25 cellular contexts compared by ENCODE assay signal in genomic region chr12:16622315-16622714, GRCh38. TPM values are rescaled to one million over a fixed set of nuclear protein-coding genes. Genes with fewer than 3 reads are reported as not detected.
DNase-seq lines count a peak whose midpoint lies in the region; ATAC-seq and TF ChIP-seq lines count a peak whose summit lies in the region.
"Had no signal": no experiment of that assay in that cellular context is flagged by ENCODE, and none has a peak within 500 bp of the region (broad histone marks: within the 10 kb centered on the region; RNA-seq: fewer than 3 reads in every experiment).

No MANE protein-coding gene starts in this region.

- H3K9me3 ChIP-seq in WERI-Rb-1 (ENCODE audit: severe bottlenecking) = peaks cover 5% of the 10 kb centered on the region
- H3K9me3 ChIP-seq: neutrophil, right atrium auricular region had no signal

- intact Hi-C loops in sciatic nerve (cut with DNase I) = no loop called here

- no peak overlapping the region for H3K27ac ChIP-seq in WERI-Rb-1
- H3K27ac ChIP-seq: adrenal gland, neutrophil, right atrium auricular region, stomach had no signal

- no peak overlapping the region for H3K4me3 ChIP-seq in WERI-Rb-1 (ENCODE audit: low read depth, low read length)
- H3K4me3 ChIP-seq: adrenal gland, right atrium auricular region, stomach had no signal

- peak; percentile 24 for DNase-seq in NCI-H2107 treated with DMSO at 0.1 percent for 48 hours (lab: John Stamatoyannopoulos, UW; ENCODE audit: unreplicated experiment)
- no peak for DNase-seq in NCI-H2107 (lab: John Stamatoyannopoulos, UW)
- DNase-seq in NCI-H146 (lab: John Stamatoyannopoulos, UW) = peak; percentile 74
- DNase-seq in sciatic nerve (ENCODE audit: low spot score) = no peak
- DNase-seq in islet precursor cell = no peak
- no peak for DNase-seq in C1 segment of cervical spinal cord (lab: John Stamatoyannopoulos, UW)
- DNase-seq in WERI-Rb-1 = no peak
- DNase-seq: activated CD4-positive, CD25-positive, alpha-beta regulatory T cell; activated CD8-positive, alpha-beta memory T cell treated with anti-CD3 and anti-CD28 coated beads for 24 hours; adrenal gland; central memory CD4-positive, alpha-beta T cell; DND-41; effector memory CD8-positive, alpha-beta T cell; hypothalamus; IMR-90; kidney glomerular epithelial cell; NCI-H2171 treated with DMSO at 0.1 percent for 48 hours; SHP77; stomach had no signal

- peak; percentile 75 for ATAC-seq in GM21717 (IDR thresholded peaks at IDR 0.05; ENCODE audit: unreplicated experiment)
- ATAC-seq in sciatic nerve = peak; percentile 71
- ATAC-seq: activated T-helper 17 cell treated with anti-CD3 and anti-CD28 coated beads, Interleukin-2, amount 50 U/mL, for 72 hours; effector memory CD8-positive, alpha-beta T cell had no signal

- no peaks in the 10 kb centered on the region for H3K27me3 ChIP-seq in WERI-Rb-1 (ENCODE audit: insufficient read depth, low read depth, severe bottlenecking)
- H3K27me3 ChIP-seq: adrenal gland, neutrophil, right atrium auricular region, stomach had no signal

- TF ChIP-seq CTCF in WERI-Rb-1 (IDR thresholded peaks at IDR 0.05; ENCODE audit: low read depth, low read length) = no peak

- no peaks in the 10 kb centered on the region for H3K36me3 ChIP-seq in WERI-Rb-1
- H3K36me3 ChIP-seq: adrenal gland, neutrophil, right atrium auricular region, stomach had no signal

RNA-seq across cellular contexts. Expression of gene LMO3, which starts 16.4 kb away (rescaled TPM):
- 26.2 TPM for total RNA-seq in sciatic nerve
- total RNA-seq: A172; activated T-helper 17 cell treated with anti-CD3 and anti-CD28 coated beads, Interleukin-2, amount 50 U/mL, for 72 hours; T-helper 2 cell treated with Interferon-gamma antibody and Interleukin-4, amounts not matched to agents 100 ng/mL and 5 ng/mL, for 36 hours had no signal

Comparison
In these comparisons a context has a peak if more than half of its experiments do, and no peak if none do; other contexts are left out.
1. DNase-seq: peak in NCI-H2107 treated with DMSO at 0.1 percent for 48 hours (single experiment) and NCI-H146 (single experiment); none in NCI-H2107 (single experiment), sciatic nerve (single experiment), islet precursor cell (single experiment), C1 segment of cervical spinal cord (0 of 14) and WERI-Rb-1 (single experiment).